ENCODE assay signal across 13 cellular contexts in genomic region chr1:21347072-21347581, GRCh38.
"Had no signal": no experiment of that assay in that cellular context is flagged by ENCODE, and none has a peak within 500 bp of the region (broad histone marks: within the 10 kb centered on the region; RNA-seq: fewer than 3 reads in every experiment).

No MANE protein-coding gene starts in this region.

- H3K36me3 ChIP-seq: breast epithelium, neural progenitor cell, pancreas, thoracic aorta had no signal

- H3K4me3 ChIP-seq: pancreas, thoracic aorta had no signal

- H3K9me3 ChIP-seq: breast epithelium, pancreas, thoracic aorta had no signal

- H2AFZ ChIP-seq: neural progenitor cell had no signal

- H3K27me3 ChIP-seq: breast epithelium, pancreas had no signal

- FAIRE-seq: pancreas had no signal

- ATAC-seq: pancreas; stimulated activated naive CD8-positive, alpha-beta T cell treated with anti-CD3 and anti-CD28 coated beads, Interleukin-15, amount 100 ng/mL, for 72 hours had no signal

- DNase-seq: activated gamma-delta T cell treated with Interleukin-2 at 50 U/mL for 16 hours; activated naive CD8-positive, alpha-beta T cell treated with anti-CD3 and anti-CD28 coated beads, Interleukin-2, amount 10 ng/mL, durations not matched to agents 7 days and 5 days; activated T-cell treated with anti-CD3 and anti-CD28 coated beads, Interleukin-2, amount 50 U/mL, for 48 hours; aorta; dermis blood vessel endothelial cell; hippocampal formation; pancreas; stimulated activated CD4-positive, alpha-beta T cell treated with anti-CD3 and anti-CD28 coated beads, Interleukin-15, amount 100 ng/mL, for 24 hours; stimulated activated CD4-positive, alpha-beta T cell treated with anti-CD3 and anti-CD28 coated beads, Interleukin-4, amount 100 ng/mL, for 24 hours; stimulated activated naive CD8-positive, alpha-beta T cell treated with anti-CD3 and anti-CD28 coated beads, Interleukin-15, amount 100 ng/mL, for 72 hours had no signal

- H3K9ac ChIP-seq: neural progenitor cell had no signal

- H3K27ac ChIP-seq: breast epithelium, neural progenitor cell, pancreas, thoracic aorta had no signal
